25 cellular contexts compared by ENCODE assay signal in genomic region chr14:71220462-71220861, GRCh38.
DNase-seq lines count a peak whose midpoint lies in the region; ATAC-seq, FAIRE-seq and TF ChIP-seq lines count a peak whose summit lies in the region.
"Had no signal": no experiment of that assay in that cellular context is flagged by ENCODE, and none has a peak within 500 bp of the region (broad histone marks: within the 10 kb centered on the region; RNA-seq: fewer than 3 reads in every experiment).

No MANE protein-coding gene starts in this region.

- peaks cover 4% of the 10 kb centered on the region for H3K9me3 Mint-ChIP-seq in stimulated activated effector memory CD8-positive, alpha-beta T cell treated with anti-CD3 and anti-CD28 coated beads, Interleukin-12 subunit alpha, Interleukin-12 subunit beta, amount 100 ng/mL, for 72 hours

- no peak overlapping the region for H3K9ac ChIP-seq in SK-N-MC (ENCODE audit: insufficient read length)
- H3K9ac ChIP-seq: BLaER1, GM23248, KMS-11 had no signal

- intact Hi-C loops in head of caudate nucleus (cut with DNase I), result no loop called here

- peak overlapping the region; percentile 29 for H3K27ac Mint-ChIP-seq in stimulated activated effector memory CD8-positive, alpha-beta T cell treated with anti-CD3 and anti-CD28 coated beads, Interleukin-12 subunit alpha, Interleukin-12 subunit beta, amount 100 ng/mL, for 72 hours

- no peak for TF ChIP-seq EP300 in gastroesophageal sphincter (IDR thresholded peaks at IDR 0.05)

- H3K4me3 ChIP-seq in SK-N-MC, result no peak overlapping the region; the same call in 1 of the 2 replicates
- no peak overlapping the region for H3K4me3 ChIP-seq in mesodermal cell (ENCODE audit: extremely low read depth, insufficient read depth, low read length, poor library complexity, severe bottlenecking)
- no peak overlapping the region for H3K4me3 ChIP-seq in gastroesophageal sphincter
- H3K4me3 ChIP-seq: BLaER1, GM23248 had no signal

- peaks cover 48% of the 10 kb centered on the region for H3K4me1 Mint-ChIP-seq in stimulated activated effector memory CD8-positive, alpha-beta T cell treated with anti-CD3 and anti-CD28 coated beads, Interleukin-12 subunit alpha, Interleukin-12 subunit beta, amount 100 ng/mL, for 72 hours
- H3K4me1 Mint-ChIP-seq: CD4-positive, CD25-positive, alpha-beta regulatory T cell had no signal

- H3K27ac ChIP-seq in SK-N-MC, result peak overlapping the region; percentile 65; the same call in 1 of the 2 replicates
- H3K27ac ChIP-seq in mesodermal cell (ENCODE audit: low read depth, low read length, severe bottlenecking), result peak overlapping the region; percentile 58
- no peak overlapping the region for H3K27ac ChIP-seq in gastroesophageal sphincter
- H3K27ac ChIP-seq: BLaER1, GM23248, KMS-11 had no signal

- H3K9me3 ChIP-seq in SK-N-MC (ENCODE audit: low read depth, low read length) (no peaks in the 10 kb centered on the region), mesodermal cell (ENCODE audit: control insufficient read depth, low read length) (peaks cover 3% of the 10 kb centered on the region), gastroesophageal sphincter (peaks cover 0 to 4% (median 0%) of the 10 kb centered on the region in 3 donors)

- no peak overlapping the region for H3K4me3 Mint-ChIP-seq in stimulated activated effector memory CD8-positive, alpha-beta T cell treated with anti-CD3 and anti-CD28 coated beads, Interleukin-12 subunit alpha, Interleukin-12 subunit beta, amount 100 ng/mL, for 72 hours
- H3K4me3 Mint-ChIP-seq: CD4-positive, CD25-positive, alpha-beta regulatory T cell; H9; IgD-negative memory B cell had no signal

- no peak for TF ChIP-seq POLR2A in gastroesophageal sphincter (IDR thresholded peaks at IDR 0.05)

- H3K36me3 ChIP-seq in SK-N-MC (ENCODE audit: insufficient read depth, low read length) (no peaks in the 10 kb centered on the region), mesodermal cell (ENCODE audit: control insufficient read depth, insufficient read depth, low read length) (no peaks in the 10 kb centered on the region), gastroesophageal sphincter (no peaks in the 10 kb centered on the region)
- H3K36me3 ChIP-seq: BLaER1 had no signal

- ATAC-seq in stimulated activated effector memory CD8-positive, alpha-beta T cell treated with anti-CD3 and anti-CD28 coated beads, Interleukin-12 subunit alpha, Interleukin-12 subunit beta, amount 100 ng/mL, for 72 hours, result no peak
- ATAC-seq in gastroesophageal sphincter, result no peak

- 38 to 54% methylated on average over 2 of the region's 4 CpGs for WGBS in mesodermal cell (ENCODE audit: insufficient coverage in 2 of 2), 2 experiments
- 21 to 76% methylated on average over 2 to 3 of the region's 4 CpGs for WGBS in gastroesophageal sphincter (ENCODE audit: low coverage in 1 of 2), 2 donors

- peaks cover 20% of the 10 kb centered on the region for H3K36me3 Mint-ChIP-seq in stimulated activated effector memory CD8-positive, alpha-beta T cell treated with anti-CD3 and anti-CD28 coated beads, Interleukin-12 subunit alpha, Interleukin-12 subunit beta, amount 100 ng/mL, for 72 hours
- H3K36me3 Mint-ChIP-seq: CD4-positive, CD25-positive, alpha-beta regulatory T cell had no signal

- DNase-seq in HTR-8/SVneo (ENCODE audit: insufficient read length, low spot score) (no peak), SK-N-MC (ENCODE audit: low read depth, low spot score) (no peak), head of caudate nucleus (no peak), NCI-H1048 (lab: John Stamatoyannopoulos, UW) (no peak)
- no peak for DNase-seq in stimulated activated effector memory CD8-positive, alpha-beta T cell treated with anti-CD3 and anti-CD28 coated beads, Interleukin-12 subunit alpha, Interleukin-12 subunit beta, amount 100 ng/mL, for 72 hours (ENCODE audit: low spot score in 2 of 2)
- DNase-seq: CD4-positive, CD25-positive, alpha-beta regulatory T cell; DMS153; DND-41; GM23248; H9; MM.1S; NCI-H1417; NCI-H1694 treated with DMSO at 0.1 percent for 48 hours; NCI-H2081; NCI-H2227 treated with DMSO at 0.1 percent for 48 hours; NCI-H526 treated with DMSO at 0.1 percent for 48 hours; Right ventricle myocardium superior; RPMI8226 had no signal

- no peak for TF ChIP-seq CTCF in gastroesophageal sphincter (IDR thresholded peaks at IDR 0.05)

- peak; percentile 94 for FAIRE-seq in HTR-8/SVneo (lab: Jason Lieb, UNC)
- FAIRE-seq: A204.1, GM12892 had no signal

- H3K4me1 ChIP-seq in mesodermal cell (ENCODE audit: control insufficient read depth, insufficient read depth, low read length, poor library complexity, severe bottlenecking) (peaks cover 8% of the 10 kb centered on the region), gastroesophageal sphincter (no peaks in the 10 kb centered on the region)

- H3K27me3 ChIP-seq in gastroesophageal sphincter, result no peaks in the 10 kb centered on the region
- H3K27me3 ChIP-seq: BLaER1 had no signal

Comparison
In these comparisons a context has a peak if more than half of its experiments do, and no peak if none do; other contexts are left out.
1. H3K27ac ChIP-seq: peak in SK-N-MC (single experiment) and mesodermal cell (single experiment); none in gastroesophageal sphincter (0 of 4).